ENCODE assay signal across 8 cellular contexts in genomic region chr4:80989921-80990544, GRCh38. TPM values are rescaled to one million over a fixed set of nuclear protein-coding genes. Genes with fewer than 3 reads are reported as not detected.
DNase-seq lines count a peak whose midpoint lies in the region; ATAC-seq, FAIRE-seq and TF ChIP-seq lines count a peak whose summit lies in the region.

No MANE protein-coding gene starts in this region.

- peak; percentile 17 for DNase-seq in BE2C
- DNase-seq in NCI-H2081 treated with DMSO at 0.1 percent for 48 hours (lab: John Stamatoyannopoulos, UW), result peak; percentile 3
- peak; percentile 30 for DNase-seq in activated CD8-positive, alpha-beta T cell treated with anti-CD3 and anti-CD28 coated beads, Interleukin-2, amount 10 ng/mL, durations not matched to agents 7 days and 5 days
- DNase-seq in iPS DF 19.7 (ENCODE audit: low read depth, low spot score), result peak; percentile 17
- peak; percentile 74 for DNase-seq in small intestine

- H3K9me3 Mint-ChIP-seq in activated CD8-positive, alpha-beta T cell treated with anti-CD3 and anti-CD28 coated beads, Interleukin-2, amount 10 ng/mL, durations not matched to agents 7 days and 5 days (ENCODE audit: insufficient read depth), result no peaks in the 10 kb centered on the region

- H3K4me3 Mint-ChIP-seq in activated CD8-positive, alpha-beta T cell treated with anti-CD3 and anti-CD28 coated beads, Interleukin-2, amount 10 ng/mL, durations not matched to agents 7 days and 5 days, result no peak overlapping the region

- H3K4me3 ChIP-seq in BE2C (ENCODE audit: low read depth, low read length), result no peak overlapping the region
- no peak overlapping the region for H3K4me3 ChIP-seq in small intestine (ENCODE audit: low read depth in 1 of 2, low read length in 2 of 2)

- 0 to 10% (median 8%) methylated on average over 2 of the region's 2 CpGs for WGBS in small intestine, 3 donors

- H3K4me1 ChIP-seq in BE2C (no peaks in the 10 kb centered on the region), small intestine (ENCODE audit: control insufficient read depth in 2 of 2, insufficient read depth in 1 of 2, low read depth in 1 of 2, low read length in 1 of 2) (no peaks in the 10 kb centered on the region)

- no peaks in the 10 kb centered on the region for H3K4me1 Mint-ChIP-seq in activated CD8-positive, alpha-beta T cell treated with anti-CD3 and anti-CD28 coated beads, Interleukin-2, amount 10 ng/mL, durations not matched to agents 7 days and 5 days (ENCODE audit: low read depth)

- POLR2A ChIA-PET in activated CD8-positive, alpha-beta T cell treated with anti-CD3 and anti-CD28 coated beads, Interleukin-2, amount 10 ng/mL, durations not matched to agents 7 days and 5 days (lab: Charles Lee), result interaction anchor here (0.7 kb wide), 1 partner anchor 627 kb away, joined by 3 read pairs; no protein-coding TSS in a partner anchor

- TF ChIP-seq CTCF in BE2C (IDR thresholded peaks at IDR 0.05; ENCODE audit: low read depth, low read length), result peak; percentile 76
- peak; percentile 72 for TF ChIP-seq CTCF in GM12873 (IDR thresholded peaks at IDR 0.05; ENCODE audit: insufficient read depth, low read depth, low read length, missing control alignments)

- FAIRE-seq in small intestine (lab: Jason Lieb, UNC), result peak; percentile 62

- CTCF ChIA-PET in activated CD8-positive, alpha-beta T cell treated with anti-CD3 and anti-CD28 coated beads, Interleukin-2, amount 10 ng/mL, durations not matched to agents 7 days and 5 days (lab: Charles Lee), result interaction anchor here (1.0 to 2.3 kb wide), 15 partner anchors 9 to 631 kb away, joined by 3 to 13 read pairs (median 4); no protein-coding TSS in a partner anchor

- no peak overlapping the region for H3K27ac ChIP-seq in small intestine (ENCODE audit: low read depth in 1 of 2, low read length in 1 of 2)

- H3K27ac Mint-ChIP-seq in activated CD8-positive, alpha-beta T cell treated with anti-CD3 and anti-CD28 coated beads, Interleukin-2, amount 10 ng/mL, durations not matched to agents 7 days and 5 days, result no peak overlapping the region

- H3K27me3 ChIP-seq in BE2C, result no peaks in the 10 kb centered on the region; the same call in 1 of the 2 replicates
- no peaks in the 10 kb centered on the region for H3K27me3 ChIP-seq in small intestine (ENCODE audit: control insufficient read depth in 2 of 2, insufficient read depth in 2 of 2, low read length in 2 of 2)

- no peaks in the 10 kb centered on the region for H3K36me3 Mint-ChIP-seq in activated CD8-positive, alpha-beta T cell treated with anti-CD3 and anti-CD28 coated beads, Interleukin-2, amount 10 ng/mL, durations not matched to agents 7 days and 5 days (ENCODE audit: low read depth)

- no peaks in the 10 kb centered on the region for H3K9me3 ChIP-seq in BE2C
- no peaks in the 10 kb centered on the region for H3K9me3 ChIP-seq in small intestine (ENCODE audit: control insufficient read depth, low read depth)

- ATAC-seq in HG02870 (IDR thresholded peaks at IDR 0.05; ENCODE audit: unreplicated experiment) (peak; percentile 87), HG03571 (IDR thresholded peaks at IDR 0.05; ENCODE audit: unreplicated experiment) (no peak)
- peak; percentile 36 for ATAC-seq in activated CD8-positive, alpha-beta T cell treated with anti-CD3 and anti-CD28 coated beads, Interleukin-2, amount 10 ng/mL, durations not matched to agents 7 days and 5 days

- H3K36me3 ChIP-seq in BE2C (no peaks in the 10 kb centered on the region), small intestine (ENCODE audit: control insufficient read depth in 2 of 2, insufficient read depth in 2 of 2, low read length in 2 of 2) (no peaks in the 10 kb centered on the region)

- no peaks in the 10 kb centered on the region for H3K27me3 Mint-ChIP-seq in activated CD8-positive, alpha-beta T cell treated with anti-CD3 and anti-CD28 coated beads, Interleukin-2, amount 10 ng/mL, durations not matched to agents 7 days and 5 days (ENCODE audit: low read depth)

RNA-seq across cellular contexts. Expression of gene BMP3, which starts 40.5 kb away (rescaled TPM):
- polyA plus RNA-seq in BE2C (2012; ENCODE audit: insufficient read depth, insufficient read length, low read depth), result not detected
- not detected for total RNA-seq in activated CD8-positive, alpha-beta T cell treated with anti-CD3 and anti-CD28 coated beads, Interleukin-2, amount 10 ng/mL, durations not matched to agents 7 days and 5 days
- polyA plus RNA-seq in small intestine, result 1 to 10 TPM in 1 of 3 donors, under 1 TPM in 1, not detected in 1; 0.45 to 7.8 TPM

Comparison
In these comparisons a context has a peak if more than half of its experiments do, and no peak if none do; other contexts are left out.
1. DNase-seq: peak in every context shown above with its lines; median percentile 74 in small intestine; 30 in activated CD8-positive, alpha-beta T cell treated with anti-CD3 and anti-CD28 coated beads, Interleukin-2, amount 10 ng/mL, durations not matched to agents 7 days and 5 days; 17 in BE2C; 17 in iPS DF 19.7; 3 in NCI-H2081 treated with DMSO at 0.1 percent for 48 hours.